25 cellular contexts compared by ENCODE assay signal in the genomic region with DNA sequence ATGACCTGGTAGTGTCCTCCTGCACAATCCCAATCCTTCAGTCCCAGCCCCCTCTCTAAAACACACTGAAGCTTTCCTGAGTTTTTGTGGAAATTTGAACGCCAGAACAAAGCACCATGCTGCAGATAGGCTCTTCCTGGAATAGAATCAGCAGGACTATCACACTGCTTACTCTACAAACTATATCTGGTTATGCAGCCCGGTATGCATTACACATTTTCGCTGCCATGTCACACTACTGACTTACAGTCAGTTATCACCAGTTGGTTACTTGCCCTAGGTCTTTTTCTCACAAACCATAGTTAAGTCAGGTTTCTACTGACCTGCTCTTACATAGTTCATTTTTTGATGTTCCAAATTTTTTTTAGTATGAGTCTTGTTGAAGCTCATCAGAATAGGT. TPM values are rescaled to one million over a fixed set of nuclear protein-coding genes. Genes with fewer than 3 reads are reported as not detected.
"Had no signal": no experiment of that assay in that cellular context is flagged by ENCODE, and none has a peak within 500 bp of the region (broad histone marks: within the 10 kb centered on the region; RNA-seq: fewer than 3 reads in every experiment).

No MANE protein-coding gene starts in this region.

- ATAC-seq: esophagus mucosa, gastrocnemius medialis, left cardiac atrium, left lung, lower lobe of right lung, mucosa of descending colon had no signal

- H3K27ac ChIP-seq: coronary artery, dorsolateral prefrontal cortex, epithelial cell of prostate, esophagus squamous epithelium, gastrocnemius medialis, left lung, lower lobe of right lung had no signal

- H3K4me1 ChIP-seq: esophagus squamous epithelium, gastrocnemius medialis, left lung, lower lobe of right lung had no signal

- H3K9me3 ChIP-seq: esophagus squamous epithelium, gastrocnemius medialis, heart right ventricle, left lung, lower lobe of right lung, mucosa of descending colon had no signal

- H3K27me3 ChIP-seq: dorsolateral prefrontal cortex, esophagus squamous epithelium, gastrocnemius medialis, heart right ventricle, left lung had no signal

- DNase-seq: dermis blood vessel endothelial cell; dorsolateral prefrontal cortex; effector CD4-positive, alpha-beta T cell; effector memory CD4-positive, alpha-beta T cell; endodermal cell; erythroblast; esophagus squamous epithelium; foreskin fibroblast; foreskin melanocyte; gastrocnemius medialis; glutamatergic neuron; head of caudate nucleus; heart right ventricle; hippocampal formation; left cardiac atrium; left lung; lower lobe of right lung; mesenchymal stem cell; mucosa of descending colon had no signal

- H3K36me3 ChIP-seq: esophagus squamous epithelium, gastrocnemius medialis, heart right ventricle, left lung, lower lobe of right lung had no signal

- H3K4me3 ChIP-seq: coronary artery, dorsolateral prefrontal cortex, esophagus squamous epithelium, gastrocnemius medialis, heart right ventricle, left lung, lower lobe of right lung, mucosa of descending colon had no signal

RNA-seq across cellular contexts. Expression of gene PLCXD3, which starts 24.9 kb away (rescaled TPM):
- total RNA-seq: glomerular endothelial cell, mesothelial cell of epicardium, myocyte had no signal
